2 cellular contexts compared by ENCODE assay signal in the genomic region with DNA sequence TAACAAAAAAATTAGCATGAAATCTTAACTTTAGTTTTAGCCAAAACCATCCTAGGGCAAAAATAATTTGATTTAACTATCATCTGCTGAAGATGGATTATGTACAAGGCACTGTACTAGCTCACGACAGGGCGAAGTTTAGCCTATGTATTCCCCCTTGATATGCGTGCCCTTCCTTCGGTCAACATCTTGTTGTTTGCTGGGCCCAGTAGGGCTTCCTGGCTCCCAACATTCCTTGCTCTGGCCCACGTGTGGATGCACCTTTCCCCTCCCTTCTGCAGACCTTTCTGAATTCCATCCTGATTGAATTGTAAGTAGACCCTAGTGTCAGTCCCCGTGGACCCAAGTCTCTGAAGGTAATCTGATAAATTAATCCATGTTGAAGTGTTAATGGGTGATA.
TF ChIP-seq lines count a peak whose summit lies in the region.

No MANE protein-coding gene starts in this region.

TF ChIP-seq in GM23338, 12 proteins besides CTCF, POLR2A, EP300 and RAD21 (continued from another document):
- TF ChIP-seq, protein P1, sequence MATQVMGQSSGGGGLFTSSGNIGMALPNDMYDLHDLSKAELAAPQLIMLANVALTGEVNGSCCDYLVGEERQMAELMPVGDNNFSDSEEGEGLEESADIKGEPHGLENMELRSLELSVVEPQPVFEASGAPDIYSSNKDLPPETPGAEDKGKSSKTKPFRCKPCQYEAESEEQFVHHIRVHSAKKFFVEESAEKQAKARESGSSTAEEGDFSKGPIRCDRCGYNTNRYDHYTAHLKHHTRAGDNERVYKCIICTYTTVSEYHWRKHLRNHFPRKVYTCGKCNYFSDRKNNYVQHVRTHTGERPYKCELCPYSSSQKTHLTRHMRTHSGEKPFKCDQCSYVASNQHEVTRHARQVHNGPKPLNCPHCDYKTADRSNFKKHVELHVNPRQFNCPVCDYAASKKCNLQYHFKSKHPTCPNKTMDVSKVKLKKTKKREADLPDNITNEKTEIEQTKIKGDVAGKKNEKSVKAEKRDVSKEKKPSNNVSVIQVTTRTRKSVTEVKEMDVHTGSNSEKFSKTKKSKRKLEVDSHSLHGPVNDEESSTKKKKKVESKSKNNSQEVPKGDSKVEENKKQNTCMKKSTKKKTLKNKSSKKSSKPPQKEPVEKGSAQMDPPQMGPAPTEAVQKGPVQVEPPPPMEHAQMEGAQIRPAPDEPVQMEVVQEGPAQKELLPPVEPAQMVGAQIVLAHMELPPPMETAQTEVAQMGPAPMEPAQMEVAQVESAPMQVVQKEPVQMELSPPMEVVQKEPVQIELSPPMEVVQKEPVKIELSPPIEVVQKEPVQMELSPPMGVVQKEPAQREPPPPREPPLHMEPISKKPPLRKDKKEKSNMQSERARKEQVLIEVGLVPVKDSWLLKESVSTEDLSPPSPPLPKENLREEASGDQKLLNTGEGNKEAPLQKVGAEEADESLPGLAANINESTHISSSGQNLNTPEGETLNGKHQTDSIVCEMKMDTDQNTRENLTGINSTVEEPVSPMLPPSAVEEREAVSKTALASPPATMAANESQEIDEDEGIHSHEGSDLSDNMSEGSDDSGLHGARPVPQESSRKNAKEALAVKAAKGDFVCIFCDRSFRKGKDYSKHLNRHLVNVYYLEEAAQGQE (IDR thresholded peaks at IDR 0.05; ENCODE audit: unreplicated experiment): no peak
- TF ChIP-seq EZH2phosphoT487 (IDR thresholded peaks at IDR 0.05; ENCODE audit: unreplicated experiment): no peak
- TF ChIP-seq, protein P2, sequence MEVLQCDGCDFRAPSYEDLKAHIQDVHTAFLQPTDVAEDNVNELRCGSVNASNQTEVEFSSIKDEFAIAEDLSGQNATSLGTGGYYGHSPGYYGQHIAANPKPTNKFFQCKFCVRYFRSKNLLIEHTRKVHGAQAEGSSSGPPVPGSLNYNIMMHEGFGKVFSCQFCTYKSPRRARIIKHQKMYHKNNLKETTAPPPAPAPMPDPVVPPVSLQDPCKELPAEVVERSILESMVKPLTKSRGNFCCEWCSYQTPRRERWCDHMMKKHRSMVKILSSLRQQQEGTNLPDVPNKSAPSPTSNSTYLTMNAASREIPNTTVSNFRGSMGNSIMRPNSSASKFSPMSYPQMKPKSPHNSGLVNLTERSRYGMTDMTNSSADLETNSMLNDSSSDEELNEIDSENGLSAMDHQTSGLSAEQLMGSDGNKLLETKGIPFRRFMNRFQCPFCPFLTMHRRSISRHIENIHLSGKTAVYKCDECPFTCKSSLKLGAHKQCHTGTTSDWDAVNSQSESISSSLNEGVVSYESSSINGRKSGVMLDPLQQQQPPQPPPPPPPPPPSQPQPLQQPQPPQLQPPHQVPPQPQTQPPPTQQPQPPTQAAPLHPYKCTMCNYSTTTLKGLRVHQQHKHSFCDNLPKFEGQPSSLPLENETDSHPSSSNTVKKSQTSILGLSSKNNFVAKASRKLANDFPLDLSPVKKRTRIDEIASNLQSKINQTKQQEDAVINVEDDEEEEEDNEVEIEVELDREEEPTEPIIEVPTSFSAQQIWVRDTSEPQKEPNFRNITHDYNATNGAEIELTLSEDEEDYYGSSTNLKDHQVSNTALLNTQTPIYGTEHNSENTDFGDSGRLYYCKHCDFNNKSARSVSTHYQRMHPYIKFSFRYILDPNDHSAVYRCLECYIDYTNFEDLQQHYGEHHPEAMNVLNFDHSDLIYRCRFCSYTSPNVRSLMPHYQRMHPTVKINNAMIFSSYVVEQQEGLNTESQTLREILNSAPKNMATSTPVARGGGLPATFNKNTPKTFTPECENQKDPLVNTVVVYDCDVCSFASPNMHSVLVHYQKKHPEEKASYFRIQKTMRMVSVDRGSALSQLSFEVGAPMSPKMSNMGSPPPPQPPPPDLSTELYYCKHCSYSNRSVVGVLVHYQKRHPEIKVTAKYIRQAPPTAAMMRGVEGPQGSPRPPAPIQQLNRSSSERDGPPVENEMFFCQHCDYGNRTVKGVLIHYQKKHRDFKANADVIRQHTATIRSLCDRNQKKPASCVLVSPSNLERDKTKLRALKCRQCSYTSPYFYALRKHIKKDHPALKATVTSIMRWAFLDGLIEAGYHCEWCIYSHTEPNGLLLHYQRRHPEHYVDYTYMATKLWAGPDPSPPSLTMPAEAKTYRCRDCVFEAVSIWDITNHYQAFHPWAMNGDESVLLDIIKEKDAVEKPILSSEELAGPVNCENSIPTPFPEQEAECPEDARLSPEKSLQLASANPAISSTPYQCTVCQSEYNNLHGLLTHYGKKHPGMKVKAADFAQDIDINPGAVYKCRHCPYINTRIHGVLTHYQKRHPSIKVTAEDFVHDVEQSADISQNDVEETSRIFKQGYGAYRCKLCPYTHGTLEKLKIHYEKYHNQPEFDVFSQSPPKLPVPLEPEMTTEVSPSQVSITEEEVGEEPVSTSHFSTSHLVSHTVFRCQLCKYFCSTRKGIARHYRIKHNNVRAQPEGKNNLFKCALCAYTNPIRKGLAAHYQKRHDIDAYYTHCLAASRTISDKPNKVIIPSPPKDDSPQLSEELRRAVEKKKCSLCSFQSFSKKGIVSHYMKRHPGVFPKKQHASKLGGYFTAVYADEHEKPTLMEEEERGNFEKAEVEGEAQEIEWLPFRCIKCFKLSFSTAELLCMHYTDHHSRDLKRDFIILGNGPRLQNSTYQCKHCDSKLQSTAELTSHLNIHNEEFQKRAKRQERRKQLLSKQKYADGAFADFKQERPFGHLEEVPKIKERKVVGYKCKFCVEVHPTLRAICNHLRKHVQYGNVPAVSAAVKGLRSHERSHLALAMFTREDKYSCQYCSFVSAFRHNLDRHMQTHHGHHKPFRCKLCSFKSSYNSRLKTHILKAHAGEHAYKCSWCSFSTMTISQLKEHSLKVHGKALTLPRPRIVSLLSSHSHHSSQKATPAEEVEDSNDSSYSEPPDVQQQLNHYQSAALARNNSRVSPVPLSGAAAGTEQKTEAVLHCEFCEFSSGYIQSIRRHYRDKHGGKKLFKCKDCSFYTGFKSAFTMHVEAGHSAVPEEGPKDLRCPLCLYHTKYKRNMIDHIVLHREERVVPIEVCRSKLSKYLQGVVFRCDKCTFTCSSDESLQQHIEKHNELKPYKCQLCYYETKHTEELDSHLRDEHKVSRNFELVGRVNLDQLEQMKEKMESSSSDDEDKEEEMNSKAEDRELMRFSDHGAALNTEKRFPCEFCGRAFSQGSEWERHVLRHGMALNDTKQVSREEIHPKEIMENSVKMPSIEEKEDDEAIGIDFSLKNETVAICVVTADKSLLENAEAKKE (CRISPR knock-in tag; IDR thresholded peaks at IDR 0.05): no peak
TF ChIP-seq in GM23338: peak in this region for 0.

TF ChIP-seq in WTC11, 78 proteins besides CTCF, POLR2A, EP300 and RAD21 (continued from another document):
- TF ChIP-seq, protein P3, sequence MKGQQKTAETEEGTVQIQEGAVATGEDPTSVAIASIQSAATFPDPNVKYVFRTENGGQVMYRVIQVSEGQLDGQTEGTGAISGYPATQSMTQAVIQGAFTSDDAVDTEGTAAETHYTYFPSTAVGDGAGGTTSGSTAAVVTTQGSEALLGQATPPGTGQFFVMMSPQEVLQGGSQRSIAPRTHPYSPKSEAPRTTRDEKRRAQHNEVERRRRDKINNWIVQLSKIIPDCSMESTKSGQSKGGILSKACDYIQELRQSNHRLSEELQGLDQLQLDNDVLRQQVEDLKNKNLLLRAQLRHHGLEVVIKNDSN (CRISPR knock-in tag; IDR thresholded peaks at IDR 0.05): no peak
TF ChIP-seq in WTC11: peak in this region for 0.
